Comparison of ENCODE assay signal across 25 cellular contexts in the genomic region with DNA sequence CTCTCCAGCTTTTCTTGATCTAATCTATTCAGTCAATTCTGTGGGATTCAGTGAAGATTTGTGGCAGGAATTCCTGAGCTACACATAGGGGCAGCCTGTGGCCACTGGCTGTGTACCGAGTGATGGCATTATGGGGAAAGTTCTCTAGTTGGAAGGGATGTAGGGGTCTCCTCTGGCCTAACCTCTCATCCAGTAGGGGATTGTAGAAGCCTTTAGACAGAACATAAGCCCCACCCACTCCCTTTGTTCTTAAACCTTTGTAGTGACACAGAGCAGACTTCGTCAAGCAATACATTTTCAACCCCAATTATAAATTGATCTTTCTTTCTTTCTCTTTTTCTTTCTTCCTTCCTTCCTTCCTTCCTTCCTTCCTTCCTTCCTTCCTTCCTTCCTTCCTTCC.
DNase-seq lines count a peak whose midpoint lies in the region; ATAC-seq, FAIRE-seq and TF ChIP-seq lines count a peak whose summit lies in the region.
"Had no signal": no experiment of that assay in that cellular context is flagged by ENCODE, and none has a peak within 500 bp of the region (broad histone marks: within the 10 kb centered on the region; RNA-seq: fewer than 3 reads in every experiment).

No MANE protein-coding gene starts in this region.

- DNase-seq in NCI-H82 (lab: John Stamatoyannopoulos, UW), result peak; percentile 36
- DNase-seq in NCI-H82 treated with DMSO at 0.1 percent for 48 hours (lab: John Stamatoyannopoulos, UW; ENCODE audit: unreplicated experiment), result no peak
- no peak for DNase-seq in K562 (ENCODE audit: extremely low read depth in 1 of 4, low spot score in 3 of 4)
- DNase-seq in medulla oblongata (ENCODE audit: extremely low spot score), result peak; percentile 11
- DNase-seq in neuronal stem cell (ENCODE audit: low spot score), result no peak
- DNase-seq in D341Med (ENCODE audit: low spot score), result no peak
- DNase-seq in T-cell, result no peak
- DNase-seq: Caco-2; CD4-positive, CD25-positive, alpha-beta regulatory T cell; CD8-positive, alpha-beta T cell; DMS 273 treated with DMSO at 0.1 percent for 48 hours; DMS79; EL; GDM1; GOT3 had no signal

- H3K9me3 ChIP-seq in K562 (replicated peaks; ENCODE audit: control insufficient read depth, insufficient read depth, low read depth, low read length) (no peaks in the 10 kb centered on the region), neuronal stem cell (replicated peaks in 1 of 2; ENCODE audit: control insufficient read depth in 2 of 2, insufficient read depth in 1 of 2, low read depth in 1 of 2, low read length in 2 of 2) (peaks cover 0 to 12% of the 10 kb centered on the region in 2 donors)
- H3K9me3 ChIP-seq: BLaER1, Caco-2, HAP-1 had no signal

- H4K91ac ChIP-seq in neuronal stem cell (ENCODE audit: low read depth, low read length, poor library complexity), result no peak overlapping the region

- H3K79me1 ChIP-seq in neuronal stem cell (ENCODE audit: low read depth, low read length), result no peaks in the 10 kb centered on the region

- H2AK5ac ChIP-seq in neuronal stem cell (ENCODE audit: low read depth, low read length), result no peak overlapping the region

- no peak overlapping the region for H3K18ac ChIP-seq in neuronal stem cell (ENCODE audit: low read length)

- WGBS in K562 (ENCODE audit: insufficient coverage, low coverage, missing lambda C conversion rate), result 28% methylated on average over 2 of the region's 2 CpGs
- WGBS in neuronal stem cell (ENCODE audit: extremely low coverage in 2 of 2, insufficient read length in 2 of 2, insufficient replicate concordance in 1 of 2), 2 donors, result no CpG with 5 or more reads among the region's 2 CpGs

- H4K8ac ChIP-seq in neuronal stem cell (ENCODE audit: low read depth, low read length), result no peak overlapping the region

- H3K14ac ChIP-seq in neuronal stem cell (ENCODE audit: low read length), result no peak overlapping the region

- no peaks in the 10 kb centered on the region for H4K20me1 ChIP-seq in K562 (replicated peaks; ENCODE audit: control insufficient read depth, insufficient read depth, low read length)
- H4K20me1 ChIP-seq: BLaER1 had no signal

- no peak overlapping the region for H3K4ac ChIP-seq in neuronal stem cell (ENCODE audit: low read length)

- no peak overlapping the region for H3K27ac Mint-ChIP-seq in T-cell
- no peak overlapping the region for H3K27ac Mint-ChIP-seq in stimulated activated memory B cell treated with anti-CD40 and anti-IgM and Interleukin-4, amounts not matched to agents 10 μg/mL and 1 μg/mL and 100 μg/mL, for 72 hours
- H3K27ac Mint-ChIP-seq: B cell; CD8-positive, alpha-beta T cell had no signal

- H3K27me3 ChIP-seq in K562 (ENCODE audit: control insufficient read depth in 2 of 2, insufficient read depth in 2 of 2, low read length in 2 of 2), result peaks cover 0 to 6% of the 10 kb centered on the region in 2 experiments; a peak in 1 of 5 replicates
- no peaks in the 10 kb centered on the region for H3K27me3 ChIP-seq in neuronal stem cell (ENCODE audit: control insufficient read depth in 3 of 3, insufficient read depth in 3 of 3, low read depth in 1 of 3, low read length in 3 of 3)
- H3K27me3 ChIP-seq: BLaER1 had no signal

- H3K4me3 ChIP-seq in K562 (no peak overlapping the region), neuronal stem cell (ENCODE audit: low read length in 2 of 2) (no peak overlapping the region)
- H3K4me3 ChIP-seq: BLaER1, GM12878, HAP-1 had no signal

- no peak for TF ChIP-seq CTCF in K562 (IDR thresholded peaks at IDR 0.05 in 2 of 3, conservative IDR thresholded peaks at IDR 0.05 in 1 of 3; ENCODE audit: insufficient read depth in 2 of 3, low read depth in 1 of 3, low read length in 3 of 3)

- H3K9me3 Mint-ChIP-seq in T-cell, result no peaks in the 10 kb centered on the region
- peaks cover 12% of the 10 kb centered on the region for H3K9me3 Mint-ChIP-seq in stimulated activated memory B cell treated with anti-CD40 and anti-IgM and Interleukin-4, amounts not matched to agents 10 μg/mL and 1 μg/mL and 100 μg/mL, for 72 hours
- H3K9me3 Mint-ChIP-seq: CD4-positive, CD25-positive, alpha-beta regulatory T cell; CD8-positive, alpha-beta T cell had no signal

- no peaks in the 10 kb centered on the region for H3K9me1 ChIP-seq in K562 (ENCODE audit: control insufficient read depth, insufficient read depth, low read length)

- peak overlapping the region; percentile 33 for H2AFZ ChIP-seq in K562 (ENCODE audit: low read depth, low read length)
- H2AFZ ChIP-seq in neuronal stem cell (ENCODE audit: low read length), result peak overlapping the region; percentile 11

- in situ Hi-C loops in K562 (cut with MboI), result no loop called here

- peaks cover 6 to 18% of the 10 kb centered on the region in 2 donors for H3K27me3 Mint-ChIP-seq in T-cell
- no peaks in the 10 kb centered on the region for H3K27me3 Mint-ChIP-seq in stimulated activated memory B cell treated with anti-CD40 and anti-IgM and Interleukin-4, amounts not matched to agents 10 μg/mL and 1 μg/mL and 100 μg/mL, for 72 hours
- H3K27me3 Mint-ChIP-seq: B cell had no signal

- H2BK15ac ChIP-seq in neuronal stem cell (ENCODE audit: low read length), result no peak overlapping the region

- H3K4me1 Mint-ChIP-seq in T-cell, result peaks cover 0 to 2% (median 0%) of the 10 kb centered on the region in 3 donors
- H3K4me1 Mint-ChIP-seq in stimulated activated memory B cell treated with anti-CD40 and anti-IgM and Interleukin-4, amounts not matched to agents 10 μg/mL and 1 μg/mL and 100 μg/mL, for 72 hours, result no peaks in the 10 kb centered on the region

- no peak overlapping the region for H2BK5ac ChIP-seq in neuronal stem cell (ENCODE audit: low read length)

- ATAC-seq in K562 (peak; percentile 19), T-cell (replicated peaks in 1 of 4) (no peak)
- ATAC-seq in stimulated activated memory B cell treated with anti-CD40 and anti-IgM and Interleukin-4, amounts not matched to agents 10 μg/mL and 1 μg/mL and 100 μg/mL, for 72 hours, result no peak
- ATAC-seq: CD8-positive, alpha-beta T cell; GM12878 had no signal

- BruUV-seq in K562 (replicated peaks; lab: Mats Ljungman, UMichigan), result no TSS peak

- no peak for FAIRE-seq in K562 (lab: Jason Lieb, UNC)
- FAIRE-seq: A204.1, D721Med, GM12878, H54 had no signal

- H3K4me1 ChIP-seq in K562 (replicated peaks in 1 of 2; ENCODE audit: control insufficient read depth in 2 of 2, insufficient read depth in 2 of 2, low read length in 2 of 2), result no peaks in the 10 kb centered on the region
- H3K4me1 ChIP-seq in neuronal stem cell (ENCODE audit: control insufficient read depth in 2 of 2, insufficient read depth in 1 of 2, low read depth in 1 of 2, low read length in 2 of 2), result peaks cover 0 to 5% of the 10 kb centered on the region in 2 donors
- H3K4me1 ChIP-seq: BLaER1, Caco-2, HAP-1 had no signal

- no peak overlapping the region for H3K4me3 Mint-ChIP-seq in T-cell
- H3K4me3 Mint-ChIP-seq in stimulated activated memory B cell treated with anti-CD40 and anti-IgM and Interleukin-4, amounts not matched to agents 10 μg/mL and 1 μg/mL and 100 μg/mL, for 72 hours, result no peak overlapping the region
- H3K4me3 Mint-ChIP-seq: B cell; CD4-positive, CD25-positive, alpha-beta regulatory T cell; CD8-positive, alpha-beta T cell had no signal

- H3K23ac ChIP-seq in neuronal stem cell (ENCODE audit: low read depth, low read length, poor library complexity), result no peak overlapping the region

- H3K9ac ChIP-seq in K562 (ENCODE audit: insufficient read depth in 1 of 2, low read depth in 2 of 2, low read length in 2 of 2) (no peak overlapping the region), neuronal stem cell (ENCODE audit: low read depth, low read length, poor library complexity) (no peak overlapping the region)
- H3K9ac ChIP-seq: BLaER1 had no signal

- H2BK12ac ChIP-seq in neuronal stem cell (ENCODE audit: low read length), result no peak overlapping the region

- no peaks in the 10 kb centered on the region for H3K79me2 ChIP-seq in K562 (ENCODE audit: control insufficient read depth, insufficient read depth, low read length)

- H3K4me2 ChIP-seq in K562 (ENCODE audit: insufficient read depth, low read length) (no peak overlapping the region), neuronal stem cell (ENCODE audit: insufficient read depth, low read length, poor library complexity, severe bottlenecking) (no peak overlapping the region)
- H3K4me2 ChIP-seq: BLaER1 had no signal

- H3K36me3 ChIP-seq in K562 (ENCODE audit: control insufficient read depth, insufficient read depth, low read length) (no peaks in the 10 kb centered on the region), neuronal stem cell (replicated peaks in 1 of 2; ENCODE audit: control insufficient read depth in 2 of 2, insufficient read depth in 2 of 2, low read length in 2 of 2) (no peaks in the 10 kb centered on the region)
- H3K36me3 ChIP-seq: BLaER1, HAP-1 had no signal

- CTCF ChIA-PET in K562 (lab: Yijun Ruan, JAX; ENCODE audit: low intra/inter-chr PET ratio), result no interaction called here
- CTCF ChIA-PET in T-cell (lab: Charles Lee), result no interaction called here

- no peak overlapping the region for H2BK120ac ChIP-seq in neuronal stem cell (ENCODE audit: low read depth, low read length)

- no peak for TF ChIP-seq POLR2A in K562 (conservative IDR thresholded peaks at IDR 0.05)

- POLR2A ChIA-PET in K562 (lab: Yijun Ruan, JAX) (interaction anchor here (0.5 kb wide), 1 partner anchor 50 kb away, joined by 3 read pairs; no protein-coding TSS in a partner anchor), T-cell (lab: Charles Lee) (no interaction called here)

- no peak for TF ChIP-seq RAD21 in K562 (CRISPR knock-in tag; conservative IDR thresholded peaks at IDR 0.05 in 1 of 2, IDR thresholded peaks at IDR 0.05 in 1 of 2)

- intact Hi-C loops in K562 (cut with micrococcal nuclease), result no loop called here

- no peak for TF ChIP-seq EP300 in K562 (IDR thresholded peaks at IDR 0.05; ENCODE audit: low read length)

- H3K27ac ChIP-seq in K562 (ENCODE audit: extremely low read depth, low read depth, low read length) (no peak overlapping the region), neuronal stem cell (replicated peaks; ENCODE audit: low read length) (peak overlapping the region; percentile 36)
- H3K27ac ChIP-seq: 22Rv1, BLaER1, C4-2B had no signal

- H3K36me3 Mint-ChIP-seq in T-cell, result no peaks in the 10 kb centered on the region
- H3K36me3 Mint-ChIP-seq in stimulated activated memory B cell treated with anti-CD40 and anti-IgM and Interleukin-4, amounts not matched to agents 10 μg/mL and 1 μg/mL and 100 μg/mL, for 72 hours, result no peaks in the 10 kb centered on the region
- H3K36me3 Mint-ChIP-seq: CD4-positive, CD25-positive, alpha-beta regulatory T cell; CD8-positive, alpha-beta T cell had no signal

TF ChIP-seq in K562, 482 proteins besides CTCF, POLR2A, EP300 and RAD21 (continues in another document):
- no peak for TF ChIP-seq ZSCAN32 (CRISPR knock-in tag; IDR thresholded peaks at IDR 0.05)
- no peak for TF ChIP-seq LCOR (CRISPR knock-in tag; IDR thresholded peaks at IDR 0.05)
- TF ChIP-seq ZNF41 (CRISPR knock-in tag; conservative IDR thresholded peaks at IDR 0.05), result no peak

Comparison
In these comparisons a context has a peak if more than half of its experiments do, and no peak if none do; other contexts are left out.
1. DNase-seq: peak in NCI-H82 (single experiment) and medulla oblongata (single experiment); none in NCI-H82 treated with DMSO at 0.1 percent for 48 hours (single experiment), K562 (0 of 4), neuronal stem cell (single experiment), D341Med (single experiment) and T-cell (0 of 34).